23 cellular contexts compared by ENCODE assay signal in genomic region chr21:44712203-44713028, GRCh38. TPM values are rescaled to one million over a fixed set of nuclear protein-coding genes. Genes with fewer than 3 reads are reported as not detected.
A peak's percentile ranks its signal among the peaks of the same experiment; 100 is the strongest.
DNase-seq lines count a peak whose midpoint lies in the region; ATAC-seq and TF ChIP-seq lines count a peak whose summit lies in the region.
"Had no signal": no experiment of that assay in that cellular context is flagged by ENCODE, and none has a peak within 500 bp of the region (broad histone marks: within the 10 kb centered on the region; RNA-seq: fewer than 3 reads in every experiment).

No MANE protein-coding gene starts in this region.

- H4K20me1 ChIP-seq in hepatocyte (ENCODE audit: insufficient read depth, poor library complexity, severe bottlenecking) (no peaks in the 10 kb centered on the region), osteoblast (ENCODE audit: insufficient read depth, low read length) (no peaks in the 10 kb centered on the region)

- H3K36me3 ChIP-seq in HUES48 (ENCODE audit: control insufficient read depth, insufficient read depth, low read length) (no peaks in the 10 kb centered on the region), hepatocyte (replicated peaks; ENCODE audit: insufficient read depth, low read depth) (no peaks in the 10 kb centered on the region), osteoblast (ENCODE audit: insufficient read depth, low read length) (no peaks in the 10 kb centered on the region), stomach (no peaks in the 10 kb centered on the region)
- H3K36me3 ChIP-seq: lower lobe of right lung, thyroid gland had no signal

- H3K4me2 ChIP-seq in hepatocyte (peak overlapping the region; percentile 67), osteoblast (ENCODE audit: insufficient read depth, low read length) (no peak overlapping the region)

- peak overlapping the region; percentile 56 for H3K4me3 ChIP-seq in HUES48 (ENCODE audit: low read depth, low read length)
- H3K4me3 ChIP-seq in hepatocyte: no peak overlapping the region
- H3K4me3 ChIP-seq in osteoblast (ENCODE audit: insufficient read depth, low read length): no peak overlapping the region
- H3K4me3 ChIP-seq in stomach: no peak overlapping the region
- H3K4me3 ChIP-seq: lower lobe of right lung had no signal

- no peak overlapping the region for H3K27ac ChIP-seq in HUES48 (ENCODE audit: low read depth, low read length)
- H3K27ac ChIP-seq in hepatocyte: no peak overlapping the region
- no peak overlapping the region for H3K27ac ChIP-seq in osteoblast (ENCODE audit: low read depth, low read length)
- H3K27ac ChIP-seq in stomach: no peak overlapping the region
- H3K27ac ChIP-seq: 22Rv1, lower lobe of right lung, thyroid gland had no signal

- H3K79me2 ChIP-seq in hepatocyte: no peaks in the 10 kb centered on the region
- no peaks in the 10 kb centered on the region for H3K79me2 ChIP-seq in osteoblast (ENCODE audit: insufficient read depth, low read length)

- no peak overlapping the region for H3K9ac ChIP-seq in HUES48 (ENCODE audit: low read depth, low read length)

- peak; percentile 29 to 51 (median 47) for DNase-seq in NCI-H1417 (lab: John Stamatoyannopoulos, UW)
- no peak for DNase-seq in NCI-H1417 treated with DMSO at 0.1 percent for 48 hours (lab: John Stamatoyannopoulos, UW)
- DNase-seq in hepatocyte (ENCODE audit: low spot score): no peak
- DNase-seq in osteoblast (ENCODE audit: insufficient read length, low spot score, missing footprints): peak; percentile 51
- no peak for DNase-seq in stomach
- DNase-seq in NCI-H2227 treated with DMSO at 0.1 percent for 48 hours (lab: John Stamatoyannopoulos, UW): no peak
- DNase-seq: caudate nucleus; immature natural killer cell; lower lobe of right lung; MM.1S; NCI-H446; NK-92 treated with Interleukin-12 subunit alpha and Interleukin-12 subunit beta, amount 100 ng/mL, for 24 hours; stimulated activated naive B cell treated with anti-CD40 and anti-IgM and Interleukin-4, amounts not matched to agents 10 μg/mL and 1 μg/mL and 100 μg/mL, for 72 hours; T1000 had no signal

- no peak for ATAC-seq in HG03442 (IDR thresholded peaks at IDR 0.05; ENCODE audit: unreplicated experiment)
- ATAC-seq: esophagus mucosa; stimulated activated naive B cell treated with anti-CD40 and anti-IgM and Interleukin-4, amounts not matched to agents 10 μg/mL and 1 μg/mL and 100 μg/mL, for 72 hours had no signal

- TF ChIP-seq POLR2A in stomach (IDR thresholded peaks at IDR 0.05): no peak

- TF ChIP-seq CTCF in hepatocyte (IDR thresholded peaks at IDR 0.05; ENCODE audit: poor library complexity): no peak
- no peak for TF ChIP-seq CTCF in osteoblast (IDR thresholded peaks at IDR 0.05; ENCODE audit: extremely low read depth, low read depth, low read length)
- TF ChIP-seq CTCF in stomach (IDR thresholded peaks at IDR 0.05): no peak

- no peaks in the 10 kb centered on the region for H3K9me2 ChIP-seq in hepatocyte (replicated peaks; ENCODE audit: insufficient read depth)

- H3K9me3 ChIP-seq in HUES48 (ENCODE audit: control insufficient read depth, insufficient read depth, low read length) (no peaks in the 10 kb centered on the region), hepatocyte (ENCODE audit: low read depth) (no peaks in the 10 kb centered on the region), osteoblast (ENCODE audit: low read depth, low read length) (no peaks in the 10 kb centered on the region), stomach (no peaks in the 10 kb centered on the region)
- H3K9me3 ChIP-seq: lower lobe of right lung, thyroid gland had no signal

- intact Hi-C loops in stomach (cut with DNase I; ENCODE audit: low total_unique reads): no loop called here

- H3K27me3 ChIP-seq in HUES48 (ENCODE audit: control insufficient read depth, insufficient read depth, low read length) (peaks cover 75% of the 10 kb centered on the region), hepatocyte (peaks cover 91% of the 10 kb centered on the region), osteoblast (ENCODE audit: insufficient read depth, low read length) (peaks cover 74% of the 10 kb centered on the region), stomach (peaks cover 19 to 89% (median 69%) of the 10 kb centered on the region in 3 donors)

- 24% methylated on average over 16 of the region's 22 CpGs for WGBS in hepatocyte (ENCODE audit: low lambda C conversion rate, missing lambda C conversion rate)
- 13 to 24% (median 21%) methylated on average over 16 to 22 of the region's 22 CpGs for WGBS in stomach, 5 donors

- TF ChIP-seq EP300 in stomach (IDR thresholded peaks at IDR 0.05): no peak

- peaks cover 59% of the 10 kb centered on the region for H3K4me1 ChIP-seq in HUES48 (ENCODE audit: control insufficient read depth, insufficient read depth, low read length)
- H3K4me1 ChIP-seq in hepatocyte (ENCODE audit: insufficient read depth): peaks cover 24% of the 10 kb centered on the region
- H3K4me1 ChIP-seq in osteoblast (ENCODE audit: insufficient read depth, low read length): no peaks in the 10 kb centered on the region
- peaks cover 5 to 38% (median 14%) of the 10 kb centered on the region in 4 donors for H3K4me1 ChIP-seq in stomach

- H2AFZ ChIP-seq in hepatocyte (no peak overlapping the region), osteoblast (ENCODE audit: low read length) (no peak overlapping the region)

RNA-seq across cellular contexts. Expression of gene TSPEAR, which starts 1.0 kb away (rescaled TPM):
- 0.16 TPM in 1 of 2 replicates, not detected in the other for total RNA-seq in hepatocyte
- polyA plus RNA-seq in hepatocyte: 0.35 and 0.66 TPM in 2 replicates
- not detected in 2 replicates for total RNA-seq in osteoblast
- under 1 TPM in 2 of 5 donors, not detected in 3; 0.18 to 0.29 TPM for total RNA-seq in stomach
- polyA plus RNA-seq in stomach: under 1 TPM in 2 of 3 donors, not detected in 1; 0.05 to 0.06 TPM
- total RNA-seq: G401, RPMI7951 had no signal
- polyA plus RNA-seq: BJ, IgD-negative memory B cell, immature natural killer cell had no signal

RNA-seq across cellular contexts. Expression of gene KRTAP10-12, which starts 15.4 kb away (rescaled TPM):
- total RNA-seq in hepatocyte: not detected in 2 replicates
- not detected in 2 replicates for polyA plus RNA-seq in hepatocyte
- not detected in 2 replicates for total RNA-seq in osteoblast
- not detected for total RNA-seq in stomach
- polyA plus RNA-seq in stomach: not detected
- total RNA-seq: esophagus mucosa, G401, lower lobe of right lung, RPMI7951, thyroid gland had no signal
- polyA plus RNA-seq: BJ, IgD-negative memory B cell, immature natural killer cell had no signal

RNA-seq across cellular contexts. Expression of gene KRTAP12-1, which starts 30.5 kb away (rescaled TPM):
- total RNA-seq in hepatocyte: not detected in 2 replicates
- polyA plus RNA-seq in hepatocyte: not detected in 2 replicates
- total RNA-seq in osteoblast: not detected in 2 replicates
- total RNA-seq in stomach: 1 to 10 TPM in 1 of 5 donors, not detected in 4; 2.0 TPM
- polyA plus RNA-seq in stomach: not detected
- total RNA-seq: esophagus mucosa, G401, lower lobe of right lung, RPMI7951 had no signal
- polyA plus RNA-seq: BJ, IgD-negative memory B cell, immature natural killer cell had no signal

RNA-seq across cellular contexts. Expression of gene KRTAP12-2, which starts 45.7 kb away (rescaled TPM):
- total RNA-seq in hepatocyte: not detected in 2 replicates
- not detected in 2 replicates for polyA plus RNA-seq in hepatocyte
- total RNA-seq in osteoblast: not detected in 2 replicates
- not detected for total RNA-seq in stomach
- polyA plus RNA-seq in stomach: not detected
- total RNA-seq: esophagus mucosa, G401, lower lobe of right lung, RPMI7951 had no signal
- polyA plus RNA-seq: BJ, IgD-negative memory B cell, immature natural killer cell had no signal

RNA-seq across cellular contexts. Expression of gene KRTAP12-3, which starts 54.7 kb away (rescaled TPM):
- total RNA-seq in hepatocyte: not detected in 2 replicates
- not detected in 2 replicates for polyA plus RNA-seq in hepatocyte
- total RNA-seq in osteoblast: not detected in 2 replicates
- total RNA-seq in stomach: not detected
- polyA plus RNA-seq in stomach: not detected
- total RNA-seq: esophagus mucosa, G401, lower lobe of right lung, RPMI7951, thyroid gland had no signal
- polyA plus RNA-seq: BJ, IgD-negative memory B cell had no signal

Comparison
In these comparisons a context has a peak if more than half of its experiments do, and no peak if none do; other contexts are left out.
1. DNase-seq: peak in NCI-H1417 (3 of 3) and osteoblast (single experiment); none in NCI-H1417 treated with DMSO at 0.1 percent for 48 hours (single experiment), hepatocyte (single experiment), stomach (single experiment) and NCI-H2227 treated with DMSO at 0.1 percent for 48 hours (single experiment).